In genomic region chr5:36878421-36879088, GRCh38 we compare ENCODE assay signal across 8 cellular contexts. TPM values are rescaled to one million over a fixed set of nuclear protein-coding genes. Genes with fewer than 3 reads are reported as not detected.
A peak's percentile ranks its signal among the peaks of the same experiment; 100 is the strongest.
DNase-seq lines count a peak whose midpoint lies in the region; ATAC-seq lines count a peak whose summit lies in the region.

No MANE protein-coding gene starts in this region.

- H3K27ac Mint-ChIP-seq in activated T-helper 1 cell treated with anti-CD3 and anti-CD28 coated beads, Interleukin-12 subunit alpha, Interleukin-12 subunit beta, Interleukin-2, Interleukin-4 antibody, amounts not matched to agents 30 ng/mL and 10 ng/mL and 1 ng/mL, durations not matched to agents 14 hours and 24 hours and 36 hours = peak overlapping the region; percentile 97

- no peaks in the 10 kb centered on the region for H3K4me1 ChIP-seq in right cardiac atrium (ENCODE audit: control insufficient read depth, insufficient read depth, low read length)

- no peaks in the 10 kb centered on the region for H3K9me3 ChIP-seq in right cardiac atrium (ENCODE audit: control insufficient read depth, low read length)

- no peaks in the 10 kb centered on the region for H3K27me3 ChIP-seq in right cardiac atrium (ENCODE audit: control insufficient read depth, insufficient read depth)

- H3K9me3 Mint-ChIP-seq in activated T-helper 1 cell treated with anti-CD3 and anti-CD28 coated beads, Interleukin-12 subunit alpha, Interleukin-12 subunit beta, Interleukin-2, Interleukin-4 antibody, amounts not matched to agents 30 ng/mL and 10 ng/mL and 1 ng/mL, durations not matched to agents 14 hours and 24 hours and 36 hours = no peaks in the 10 kb centered on the region

- 2% methylated on average over 15 of the region's 15 CpGs for WGBS in right cardiac atrium

- intact Hi-C loops in activated T-helper 1 cell treated with anti-CD3 and anti-CD28 coated beads, Interleukin-12 subunit alpha, Interleukin-12 subunit beta, Interleukin-2, Interleukin-4 antibody, amounts not matched to agents 30 ng/mL and 10 ng/mL and 1 ng/mL, durations not matched to agents 14 hours and 24 hours and 36 hours (cut with micrococcal nuclease) = loop anchor here (1.0 to 10.0 kb wide), 9 partner anchors 11 to 1961 kb away; partner anchors contain the start of genes BRIX1, IL7R, LMBRD2 and RAD1
- intact Hi-C loops in right cardiac atrium (cut with DNase I) = loop anchor here in 3 of 4 donors (10.0 kb wide), 2 partner anchors 66 to 144 kb away; no protein-coding TSS in a partner anchor

- H3K27me3 Mint-ChIP-seq in activated T-helper 1 cell treated with anti-CD3 and anti-CD28 coated beads, Interleukin-12 subunit alpha, Interleukin-12 subunit beta, Interleukin-2, Interleukin-4 antibody, amounts not matched to agents 30 ng/mL and 10 ng/mL and 1 ng/mL, durations not matched to agents 14 hours and 24 hours and 36 hours (ENCODE audit: insufficient read depth) = peaks cover 2% of the 10 kb centered on the region

- H3K36me3 Mint-ChIP-seq in activated T-helper 1 cell treated with anti-CD3 and anti-CD28 coated beads, Interleukin-12 subunit alpha, Interleukin-12 subunit beta, Interleukin-2, Interleukin-4 antibody, amounts not matched to agents 30 ng/mL and 10 ng/mL and 1 ng/mL, durations not matched to agents 14 hours and 24 hours and 36 hours (ENCODE audit: low read depth) = peaks cover 1% of the 10 kb centered on the region

- DNase-seq in ELR (ENCODE audit: low read depth) = peak; percentile 68
- DNase-seq in LoVo (ENCODE audit: low spot score) = peak; percentile 20
- no peak for DNase-seq in activated T-helper 1 cell treated with anti-CD3 and anti-CD28 coated beads, Interleukin-12 subunit alpha, Interleukin-12 subunit beta, Interleukin-2, Interleukin-4 antibody, amounts not matched to agents 30 ng/mL and 10 ng/mL and 1 ng/mL, durations not matched to agents 14 hours and 24 hours and 36 hours (ENCODE audit: low spot score)
- peak in 1 of 3 donors; percentile 57 for DNase-seq in right cardiac atrium
- DNase-seq in retina = peak; percentile 50
- DNase-seq in activated CD4-positive, alpha-beta T cell treated with anti-CD3 and anti-CD28 coated beads, Interleukin-2, amount 50 U/mL, for 1 hour = no peak
- DNase-seq in middle frontal gyrus (ENCODE audit: extremely low spot score, low spot score) = no peak

- peak overlapping the region; percentile 93 for H3K4me3 Mint-ChIP-seq in activated T-helper 1 cell treated with anti-CD3 and anti-CD28 coated beads, Interleukin-12 subunit alpha, Interleukin-12 subunit beta, Interleukin-2, Interleukin-4 antibody, amounts not matched to agents 30 ng/mL and 10 ng/mL and 1 ng/mL, durations not matched to agents 14 hours and 24 hours and 36 hours

- ATAC-seq in right cardiac atrium (no peak), HG03135 (IDR thresholded peaks at IDR 0.05; ENCODE audit: unreplicated experiment) (no peak)

- peaks cover 55% of the 10 kb centered on the region for H3K4me1 Mint-ChIP-seq in activated T-helper 1 cell treated with anti-CD3 and anti-CD28 coated beads, Interleukin-12 subunit alpha, Interleukin-12 subunit beta, Interleukin-2, Interleukin-4 antibody, amounts not matched to agents 30 ng/mL and 10 ng/mL and 1 ng/mL, durations not matched to agents 14 hours and 24 hours and 36 hours (ENCODE audit: low read depth)

- no peak overlapping the region for H3K27ac ChIP-seq in right cardiac atrium (ENCODE audit: low read length)

- H3K4me3 ChIP-seq in right cardiac atrium (ENCODE audit: low read length) = peak overlapping the region; percentile 96

RNA-seq across cellular contexts. Expression of gene NIPBL, which starts 2.0 kb away (rescaled TPM):
- 59.4 and 62.4 TPM in 2 replicates for total RNA-seq in activated T-helper 1 cell treated with anti-CD3 and anti-CD28 coated beads, Interleukin-12 subunit alpha, Interleukin-12 subunit beta, Interleukin-2, Interleukin-4 antibody, amounts not matched to agents 30 ng/mL and 10 ng/mL and 1 ng/mL, durations not matched to agents 14 hours and 24 hours and 36 hours
- total RNA-seq in right cardiac atrium = 10 to 100 TPM; 45.8 to 49.5 (median 47.6) TPM
- polyA plus RNA-seq in right cardiac atrium = 15.0 TPM

Comparison
In these comparisons a context has a peak if more than half of its experiments do, and no peak if none do; other contexts are left out.
1. DNase-seq: peak in ELR (single experiment), LoVo (single experiment) and retina (single experiment); none in activated T-helper 1 cell treated with anti-CD3 and anti-CD28 coated beads, Interleukin-12 subunit alpha, Interleukin-12 subunit beta, Interleukin-2, Interleukin-4 antibody, amounts not matched to agents 30 ng/mL and 10 ng/mL and 1 ng/mL, durations not matched to agents 14 hours and 24 hours and 36 hours (single experiment), activated CD4-positive, alpha-beta T cell treated with anti-CD3 and anti-CD28 coated beads, Interleukin-2, amount 50 U/mL, for 1 hour (single experiment) and middle frontal gyrus (single experiment).